ENCODE assay signal across 37 cellular contexts in the genomic region with DNA sequence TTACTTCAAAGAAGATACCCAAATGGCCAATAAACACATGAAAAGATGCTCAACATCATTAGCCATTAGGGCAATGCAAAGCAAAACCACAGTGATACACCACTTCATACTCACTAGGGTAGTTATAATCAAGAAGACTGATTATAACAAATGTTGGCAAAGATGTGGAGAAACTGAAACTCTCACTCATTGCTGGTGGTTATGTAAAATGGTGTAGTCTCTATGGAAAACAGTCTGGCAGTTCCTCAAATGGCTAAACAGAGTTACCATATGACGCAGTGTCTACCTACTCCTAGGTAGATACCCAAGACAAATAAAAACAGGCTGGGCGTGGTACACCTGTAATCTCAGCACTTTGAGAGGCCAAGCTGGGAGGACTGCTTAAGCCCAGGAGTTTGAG.
"Had no signal": no experiment of that assay in that cellular context is flagged by ENCODE, and none has a peak within 500 bp of the region (broad histone marks: within the 10 kb centered on the region; RNA-seq: fewer than 3 reads in every experiment).

No MANE protein-coding gene starts in this region.

- DNase-seq: activated CD4-positive, alpha-beta T cell treated with anti-CD3 and anti-CD28 coated beads for 48 hours; activated CD4-positive, alpha-beta T cell treated with anti-CD3 and anti-CD28 coated beads, Interleukin-2, amount 50 U/mL, for 48 hours; activated CD8-positive, alpha-beta memory T cell treated with anti-CD3 and anti-CD28 coated beads for 24 hours; activated CD8-positive, alpha-beta memory T cell treated with anti-CD3 and anti-CD28 coated beads, Interleukin-2, amount 50 U/mL, for 4 hours; activated gamma-delta T cell; activated naive CD8-positive, alpha-beta T cell treated with anti-CD3 and anti-CD28 coated beads, Interleukin-2, amount 50 U/mL, for 24 hours; activated T-cell treated with anti-CD3 and anti-CD28 coated beads, Interleukin-2, amount 50 U/mL, for 1 hour; amygdala; caudate nucleus; cortex of kidney; head of caudate nucleus; hypothalamus; immature natural killer cell; kidney; left colon; mammary epithelial cell; naive thymus-derived CD4-positive, alpha-beta T cell; ovary; retina; sigmoid colon; small intestine; stimulated activated CD4-positive, alpha-beta T cell treated with anti-CD3 and anti-CD28 coated beads, Interleukin-1b, Interleukin-23, amount 100 ng/mL, for 48 hours; stimulated activated CD4-positive, alpha-beta T cell treated with anti-CD3 and anti-CD28 coated beads, Interleukin-4, amount 100 ng/mL, for 4 hours; stimulated activated CD8-positive, alpha-beta memory T cell treated with anti-CD3 and anti-CD28 coated beads, Interleukin-4, amount 100 ng/mL, for 48 hours; stimulated activated naive CD8-positive, alpha-beta T cell treated with anti-CD3 and anti-CD28 coated beads, Interleukin-15, amount 100 ng/mL, for 72 hours; substantia nigra; uterus; WERI-Rb-1 had no signal

- H3K27me3 Mint-ChIP-seq: activated naive CD4-positive, alpha-beta T cell treated with anti-CD3 and anti-CD28 coated beads, Interleukin-2, amount 50 U/mL, for 24 hours; activated naive CD8-positive, alpha-beta T cell treated with anti-CD3 and anti-CD28 coated beads, Interleukin-2, amount 50 U/mL, for 24 hours; naive thymus-derived CD4-positive, alpha-beta T cell; stimulated activated memory B cell treated with anti-CD40 and anti-IgM and Interleukin-4, amounts not matched to agents 10 μg/mL and 1 μg/mL and 100 μg/mL, for 72 hours had no signal

- H3K4me3 ChIP-seq: gastroesophageal sphincter, ovary, prostate gland, sigmoid colon, uterus had no signal

- H3K27me3 ChIP-seq: gastroesophageal sphincter, ovary, sigmoid colon, uterus had no signal

- FAIRE-seq: endothelial cell of umbilical vein, kidney, small intestine had no signal

- H3K9me3 Mint-ChIP-seq: activated naive CD4-positive, alpha-beta T cell treated with anti-CD3 and anti-CD28 coated beads, Interleukin-2, amount 50 U/mL, for 24 hours; activated naive CD8-positive, alpha-beta T cell treated with anti-CD3 and anti-CD28 coated beads, Interleukin-2, amount 50 U/mL, for 24 hours; activated T-helper 1 cell treated with anti-CD3 and anti-CD28 coated beads, Interleukin-12 subunit alpha, Interleukin-12 subunit beta, Interleukin-2, Interleukin-4 antibody, amounts not matched to agents 30 ng/mL and 10 ng/mL and 1 ng/mL, durations not matched to agents 14 hours and 24 hours and 36 hours; immature natural killer cell; mesothelial cell of epicardium; naive thymus-derived CD4-positive, alpha-beta T cell; stimulated activated memory B cell treated with anti-CD40 and anti-IgM and Interleukin-4, amounts not matched to agents 10 μg/mL and 1 μg/mL and 100 μg/mL, for 72 hours; stimulated activated naive CD8-positive, alpha-beta T cell treated with anti-CD3 and anti-CD28 coated beads, Interleukin-15, amount 100 ng/mL, for 72 hours had no signal

- ATAC-seq: activated CD4-positive, CD25-positive, alpha-beta regulatory T cell treated with anti-CD3 and anti-CD28 coated beads, Interleukin-2, amount 50 U/mL, for 24 hours; activated naive CD8-positive, alpha-beta T cell treated with anti-CD3 and anti-CD28 coated beads, Interleukin-2, amount 50 U/mL, for 24 hours; gastroesophageal sphincter; left colon; naive thymus-derived CD4-positive, alpha-beta T cell; stimulated activated memory B cell treated with anti-CD40 and anti-IgM and Interleukin-4, amounts not matched to agents 10 μg/mL and 1 μg/mL and 100 μg/mL, for 72 hours; stimulated activated naive CD8-positive, alpha-beta T cell treated with anti-CD3 and anti-CD28 coated beads, Interleukin-15, amount 100 ng/mL, for 72 hours had no signal

- H3K4me1 ChIP-seq: prostate gland had no signal

- H3K36me3 ChIP-seq: gastroesophageal sphincter, ovary, prostate gland, sigmoid colon, uterus, WERI-Rb-1 had no signal

- H3K36me3 Mint-ChIP-seq: activated naive CD4-positive, alpha-beta T cell treated with anti-CD3 and anti-CD28 coated beads, Interleukin-2, amount 50 U/mL, for 24 hours; immature natural killer cell; mesothelial cell of epicardium; naive thymus-derived CD4-positive, alpha-beta T cell; stimulated activated memory B cell treated with anti-CD40 and anti-IgM and Interleukin-4, amounts not matched to agents 10 μg/mL and 1 μg/mL and 100 μg/mL, for 72 hours; type B pancreatic cell had no signal

- H3K27ac ChIP-seq: gastroesophageal sphincter, ovary, prostate gland, sigmoid colon, uterus, WERI-Rb-1 had no signal

- H3K27ac Mint-ChIP-seq: activated naive CD4-positive, alpha-beta T cell treated with anti-CD3 and anti-CD28 coated beads, Interleukin-2, amount 50 U/mL, for 24 hours; activated naive CD8-positive, alpha-beta T cell treated with anti-CD3 and anti-CD28 coated beads, Interleukin-2, amount 50 U/mL, for 24 hours; activated T-helper 1 cell treated with anti-CD3 and anti-CD28 coated beads, Interleukin-12 subunit alpha, Interleukin-12 subunit beta, Interleukin-2, Interleukin-4 antibody, amounts not matched to agents 30 ng/mL and 10 ng/mL and 1 ng/mL, durations not matched to agents 14 hours and 24 hours and 36 hours; immature natural killer cell; naive thymus-derived CD4-positive, alpha-beta T cell; stimulated activated memory B cell treated with anti-CD40 and anti-IgM and Interleukin-4, amounts not matched to agents 10 μg/mL and 1 μg/mL and 100 μg/mL, for 72 hours; stimulated activated naive CD8-positive, alpha-beta T cell treated with anti-CD3 and anti-CD28 coated beads, Interleukin-15, amount 100 ng/mL, for 72 hours; type B pancreatic cell had no signal

- H3K9me3 ChIP-seq: gastroesophageal sphincter, ovary, prostate gland, sigmoid colon, uterus had no signal

- H3K4me3 Mint-ChIP-seq: activated naive CD4-positive, alpha-beta T cell treated with anti-CD3 and anti-CD28 coated beads, Interleukin-2, amount 50 U/mL, for 24 hours; activated naive CD8-positive, alpha-beta T cell treated with anti-CD3 and anti-CD28 coated beads, Interleukin-2, amount 50 U/mL, for 24 hours; activated T-helper 1 cell treated with anti-CD3 and anti-CD28 coated beads, Interleukin-12 subunit alpha, Interleukin-12 subunit beta, Interleukin-2, Interleukin-4 antibody, amounts not matched to agents 30 ng/mL and 10 ng/mL and 1 ng/mL, durations not matched to agents 14 hours and 24 hours and 36 hours; immature natural killer cell; mesothelial cell of epicardium; stimulated activated memory B cell treated with anti-CD40 and anti-IgM and Interleukin-4, amounts not matched to agents 10 μg/mL and 1 μg/mL and 100 μg/mL, for 72 hours; stimulated activated naive CD8-positive, alpha-beta T cell treated with anti-CD3 and anti-CD28 coated beads, Interleukin-15, amount 100 ng/mL, for 72 hours; type B pancreatic cell had no signal
